ENCODE assay signal across 33 cellular contexts in genomic region chr2:23509071-23509470, GRCh38.
"Had no signal": no experiment of that assay in that cellular context is flagged by ENCODE, and none has a peak within 500 bp of the region (broad histone marks: within the 10 kb centered on the region; RNA-seq: fewer than 3 reads in every experiment).

No MANE protein-coding gene starts in this region.

- FAIRE-seq: astrocyte had no signal

- H3K9me3 ChIP-seq: adrenal gland, body of pancreas had no signal

- H3K9me3 Mint-ChIP-seq: activated B cell treated with CpG ODN at 0.5 μM for 24 hours; activated CD4-positive, alpha-beta memory T cell treated with anti-CD3 and anti-CD28 coated beads for 36 hours; activated CD4-positive, alpha-beta T cell treated with anti-CD3 and anti-CD28 coated beads, Interleukin-2, amount 10 ng/mL, durations not matched to agents 24 days and 14 days; activated CD8-positive, alpha-beta T cell treated with anti-CD3 and anti-CD28 coated beads for 36 hours; activated naive CD4-positive, alpha-beta T cell treated with anti-CD3 and anti-CD28 coated beads for 36 hours; activated naive CD4-positive, alpha-beta T cell treated with anti-CD3 and anti-CD28 coated beads, Interleukin-2, amount 50 U/mL, for 72 hours; activated naive CD8-positive, alpha-beta T cell treated with anti-CD3 and anti-CD28 coated beads for 36 hours; activated T-cell treated with anti-CD3 and anti-CD28 coated beads, Interleukin-2, amount 50 U/mL, for 4 hours; activated T-cell treated with anti-CD3 and anti-CD28 coated beads, Interleukin-2, amount 50 U/mL, for 72 hours; activated T-helper 1 cell treated with anti-CD3 and anti-CD28 coated beads, Interleukin-12 subunit alpha, Interleukin-12 subunit beta, Interleukin-2, Interleukin-4 antibody, amounts not matched to agents 30 ng/mL and 10 ng/mL and 1 ng/mL, durations not matched to agents 14 hours and 24 hours and 36 hours; activated T-helper 17 cell treated with anti-CD3 and anti-CD28 coated beads, Interleukin-2, amount 50 U/mL, for 72 hours; T-helper 1 cell treated with Interleukin-12 subunit alpha and Interleukin-12 subunit beta and Interleukin-4 antibody, amounts not matched to agents 30 μg/mL and 1 μg/mL, for 36 hours; T-helper 2 cell treated with Interferon-gamma antibody and Interleukin-4, amounts not matched to agents 5 μg/mL and 100 μg/mL, for 36 hours had no signal

- H3K27me3 Mint-ChIP-seq: activated B cell treated with CpG ODN at 0.5 μM for 24 hours; activated CD4-positive, alpha-beta memory T cell treated with anti-CD3 and anti-CD28 coated beads for 36 hours; activated CD8-positive, alpha-beta T cell treated with anti-CD3 and anti-CD28 coated beads for 36 hours had no signal

- H3K27ac ChIP-seq: body of pancreas had no signal

- H3K4me3 ChIP-seq: adrenal gland, body of pancreas had no signal

- H3K27me3 ChIP-seq: adrenal gland, body of pancreas had no signal

- H3K36me3 Mint-ChIP-seq: activated CD4-positive, alpha-beta memory T cell treated with anti-CD3 and anti-CD28 coated beads for 36 hours; activated naive CD4-positive, alpha-beta T cell treated with anti-CD3 and anti-CD28 coated beads, Interleukin-2, amount 50 U/mL, for 72 hours; activated naive CD8-positive, alpha-beta T cell treated with anti-CD3 and anti-CD28 coated beads for 36 hours had no signal

- DNase-seq: activated B cell treated with CpG ODN at 0.5 μM for 24 hours; activated CD4-positive, alpha-beta memory T cell treated with anti-CD3 and anti-CD28 coated beads for 36 hours; activated CD4-positive, alpha-beta T cell treated with anti-CD3 and anti-CD28 coated beads for 4 hours; activated CD4-positive, alpha-beta T cell treated with anti-CD3 and anti-CD28 coated beads, Interleukin-2, amount 10 ng/mL, durations not matched to agents 24 days and 14 days; activated CD4-positive, alpha-beta T cell treated with anti-CD3 and anti-CD28 coated beads, Interleukin-2, amount 50 U/mL, for 1 hour; activated CD4-positive, alpha-beta T cell treated with anti-CD3 and anti-CD28 coated beads, Interleukin-2, amount 50 U/mL, for 4 hours; activated CD4-positive, CD25-positive, alpha-beta regulatory T cell treated with anti-CD3 and anti-CD28 coated beads, Interleukin-2, amount 50 U/mL, for 72 hours; activated CD8-positive, alpha-beta memory T cell treated with anti-CD3 and anti-CD28 coated beads, Interleukin-2, amount 50 U/mL, for 4 hours; activated CD8-positive, alpha-beta T cell treated with anti-CD3 and anti-CD28 coated beads for 36 hours; activated effector memory CD4-positive, alpha-beta T cell treated with anti-CD3 and anti-CD28 coated beads, Interleukin-2, amount 50 U/mL, for 16 hours; activated gamma-delta T cell treated with Interleukin-2 at 50 U/mL for 16 hours; activated naive CD4-positive, alpha-beta T cell; activated naive CD4-positive, alpha-beta T cell treated with anti-CD3 and anti-CD28 coated beads for 36 hours; activated naive CD4-positive, alpha-beta T cell treated with anti-CD3 and anti-CD28 coated beads, Interleukin-2, amount 50 U/mL, for 16 hours; activated naive CD8-positive, alpha-beta T cell treated with anti-CD3 and anti-CD28 coated beads for 36 hours; activated T-cell treated with anti-CD3 and anti-CD28 coated beads for 4 hours; activated T-cell treated with anti-CD3 and anti-CD28 coated beads, Interleukin-2, amount 50 U/mL, for 1 hour; activated T-cell treated with anti-CD3 and anti-CD28 coated beads, Interleukin-2, amount 50 U/mL, for 4 hours; activated T-cell treated with anti-CD3 and anti-CD28 coated beads, Interleukin-2, amount 50 U/mL, for 72 hours; adrenal gland; amniotic stem cell; body of pancreas; central memory CD4-positive, alpha-beta T cell; SW 1271; T-helper 1 cell; T-helper 2 cell; T-helper 9 cell had no signal

- H3K27ac Mint-ChIP-seq: activated B cell treated with CpG ODN at 0.5 μM for 24 hours; activated CD4-positive, alpha-beta memory T cell treated with anti-CD3 and anti-CD28 coated beads for 36 hours; activated CD4-positive, alpha-beta T cell treated with anti-CD3 and anti-CD28 coated beads, Interleukin-2, amount 10 ng/mL, durations not matched to agents 24 days and 14 days; activated CD8-positive, alpha-beta T cell treated with anti-CD3 and anti-CD28 coated beads for 36 hours; activated naive CD4-positive, alpha-beta T cell treated with anti-CD3 and anti-CD28 coated beads for 36 hours; activated naive CD4-positive, alpha-beta T cell treated with anti-CD3 and anti-CD28 coated beads, Interleukin-2, amount 50 U/mL, for 72 hours; activated naive CD8-positive, alpha-beta T cell treated with anti-CD3 and anti-CD28 coated beads for 36 hours; activated T-cell treated with anti-CD3 and anti-CD28 coated beads, Interleukin-2, amount 50 U/mL, for 72 hours; activated T-helper 1 cell treated with anti-CD3 and anti-CD28 coated beads, Interleukin-12 subunit alpha, Interleukin-12 subunit beta, Interleukin-2, Interleukin-4 antibody, amounts not matched to agents 30 ng/mL and 10 ng/mL and 1 ng/mL, durations not matched to agents 14 hours and 24 hours and 36 hours; activated T-helper 17 cell treated with anti-CD3 and anti-CD28 coated beads, Interleukin-2, amount 50 U/mL, for 72 hours; T-helper 1 cell treated with Interleukin-12 subunit alpha and Interleukin-12 subunit beta and Interleukin-4 antibody, amounts not matched to agents 30 μg/mL and 1 μg/mL, for 36 hours; T-helper 2 cell treated with Interferon-gamma antibody and Interleukin-4, amounts not matched to agents 5 μg/mL and 100 μg/mL, for 36 hours had no signal

- H3K4me1 Mint-ChIP-seq: activated T-helper 17 cell treated with anti-CD3 and anti-CD28 coated beads, Interleukin-2, amount 50 U/mL, for 72 hours had no signal

- H3K36me3 ChIP-seq: adrenal gland had no signal

- H3K4me3 Mint-ChIP-seq: activated B cell treated with CpG ODN at 0.5 μM for 24 hours; activated CD4-positive, alpha-beta memory T cell treated with anti-CD3 and anti-CD28 coated beads for 36 hours; activated CD4-positive, alpha-beta T cell treated with anti-CD3 and anti-CD28 coated beads, Interleukin-2, amount 10 ng/mL, durations not matched to agents 24 days and 14 days; activated CD8-positive, alpha-beta T cell treated with anti-CD3 and anti-CD28 coated beads for 36 hours; activated naive CD4-positive, alpha-beta T cell treated with anti-CD3 and anti-CD28 coated beads for 36 hours; activated naive CD8-positive, alpha-beta T cell treated with anti-CD3 and anti-CD28 coated beads for 36 hours; activated T-cell treated with anti-CD3 and anti-CD28 coated beads, Interleukin-2, amount 50 U/mL, for 4 hours; activated T-cell treated with anti-CD3 and anti-CD28 coated beads, Interleukin-2, amount 50 U/mL, for 72 hours; activated T-helper 1 cell treated with anti-CD3 and anti-CD28 coated beads, Interleukin-12 subunit alpha, Interleukin-12 subunit beta, Interleukin-2, Interleukin-4 antibody, amounts not matched to agents 30 ng/mL and 10 ng/mL and 1 ng/mL, durations not matched to agents 14 hours and 24 hours and 36 hours; activated T-helper 17 cell treated with anti-CD3 and anti-CD28 coated beads, Interleukin-2, amount 50 U/mL, for 72 hours; T-helper 1 cell treated with Interleukin-12 subunit alpha and Interleukin-12 subunit beta and Interleukin-4 antibody, amounts not matched to agents 30 μg/mL and 1 μg/mL, for 36 hours; T-helper 2 cell treated with Interferon-gamma antibody and Interleukin-4, amounts not matched to agents 5 μg/mL and 100 μg/mL, for 36 hours had no signal
